Comparison of ENCODE assay signal across 9 cellular contexts in genomic region chr12:77064891-77065360, GRCh38.
DNase-seq lines count a peak whose midpoint lies in the region; ATAC-seq, FAIRE-seq and TF ChIP-seq lines count a peak whose summit lies in the region.
"Had no signal": no experiment of that assay in that cellular context is flagged by ENCODE, and none has a peak within 500 bp of the region (broad histone marks: within the 10 kb centered on the region; RNA-seq: fewer than 3 reads in every experiment).

No MANE protein-coding gene starts in this region.

- peak; percentile 28 for ATAC-seq in HG03354 (IDR thresholded peaks at IDR 0.05; ENCODE audit: poor library complexity, severe bottlenecking, unreplicated experiment)

- H3K27me3 Mint-ChIP-seq in T-helper 1 cell treated with Interleukin-12 subunit alpha and Interleukin-12 subunit beta and Interleukin-4 antibody, amounts not matched to agents 30 μg/mL and 1 μg/mL, for 36 hours (ENCODE audit: low read depth), result peaks cover 14% of the 10 kb centered on the region
- peaks cover 4% of the 10 kb centered on the region for H3K27me3 Mint-ChIP-seq in nephron progenitor cell (ENCODE audit: low read depth, poor library complexity)

- peak overlapping the region; percentile 85 for H3K27ac ChIP-seq in epithelial cell of prostate

- H3K36me3 Mint-ChIP-seq in T-helper 1 cell treated with Interleukin-12 subunit alpha and Interleukin-12 subunit beta and Interleukin-4 antibody, amounts not matched to agents 30 μg/mL and 1 μg/mL, for 36 hours (ENCODE audit: low read depth), result peaks cover 21% of the 10 kb centered on the region
- peaks cover 34% of the 10 kb centered on the region for H3K36me3 Mint-ChIP-seq in nephron progenitor cell (ENCODE audit: low read depth)

- FAIRE-seq in GM19239 (lab: Jason Lieb, UNC), result peak; percentile 42
- FAIRE-seq: islet of Langerhans had no signal

- POLR2A ChIA-PET in AG04449 (lab: Yijun Ruan, JAX), result interaction anchor here (0.8 kb wide), 1 partner anchor 291 kb away, joined by 3 read pairs; no protein-coding TSS in a partner anchor

- H3K4me3 ChIP-seq in AG04449 (ENCODE audit: low read depth, low read length), result peak overlapping the region; percentile 73

- no peak for TF ChIP-seq CTCF in AG04449 (IDR thresholded peaks at IDR 0.05; ENCODE audit: insufficient read depth, low read length, missing control alignments)
- TF ChIP-seq CTCF in nephron progenitor cell (IDR thresholded peaks at IDR 0.05), result no peak

- H3K4me3 Mint-ChIP-seq in T-helper 1 cell treated with Interleukin-12 subunit alpha and Interleukin-12 subunit beta and Interleukin-4 antibody, amounts not matched to agents 30 μg/mL and 1 μg/mL, for 36 hours, result peak overlapping the region; percentile 86
- H3K4me3 Mint-ChIP-seq in nephron progenitor cell, result peak overlapping the region; percentile 91

- H3K9me3 Mint-ChIP-seq in T-helper 1 cell treated with Interleukin-12 subunit alpha and Interleukin-12 subunit beta and Interleukin-4 antibody, amounts not matched to agents 30 μg/mL and 1 μg/mL, for 36 hours, result no peaks in the 10 kb centered on the region
- no peaks in the 10 kb centered on the region for H3K9me3 Mint-ChIP-seq in nephron progenitor cell

- DNase-seq in AG04449 (ENCODE audit: low read depth, low spot score) (no peak), GM19239 (ENCODE audit: insufficient read length, low spot score) (no peak), epithelial cell of prostate (ENCODE audit: low read depth, low spot score) (no peak), nephron progenitor cell (no peak), islet precursor cell (no peak), kidney glomerular epithelial cell (lab: John Stamatoyannopoulos, UW) (no peak)

- H3K4me1 Mint-ChIP-seq in T-helper 1 cell treated with Interleukin-12 subunit alpha and Interleukin-12 subunit beta and Interleukin-4 antibody, amounts not matched to agents 30 μg/mL and 1 μg/mL, for 36 hours (ENCODE audit: low read depth), result peaks cover 40% of the 10 kb centered on the region
- H3K4me1 Mint-ChIP-seq in nephron progenitor cell, result peaks cover 62% of the 10 kb centered on the region

- CTCF ChIA-PET in AG04449 (lab: Yijun Ruan, JAX), result interaction anchor here (2.4 kb wide), 1 partner anchor 15 kb away, joined by 20 read pairs; no protein-coding TSS in a partner anchor

- peak overlapping the region; percentile 58 for H3K27ac Mint-ChIP-seq in T-helper 1 cell treated with Interleukin-12 subunit alpha and Interleukin-12 subunit beta and Interleukin-4 antibody, amounts not matched to agents 30 μg/mL and 1 μg/mL, for 36 hours
- peak overlapping the region; percentile 49 for H3K27ac Mint-ChIP-seq in nephron progenitor cell
